ENCODE assay signal across 12 cellular contexts in the genomic region with DNA sequence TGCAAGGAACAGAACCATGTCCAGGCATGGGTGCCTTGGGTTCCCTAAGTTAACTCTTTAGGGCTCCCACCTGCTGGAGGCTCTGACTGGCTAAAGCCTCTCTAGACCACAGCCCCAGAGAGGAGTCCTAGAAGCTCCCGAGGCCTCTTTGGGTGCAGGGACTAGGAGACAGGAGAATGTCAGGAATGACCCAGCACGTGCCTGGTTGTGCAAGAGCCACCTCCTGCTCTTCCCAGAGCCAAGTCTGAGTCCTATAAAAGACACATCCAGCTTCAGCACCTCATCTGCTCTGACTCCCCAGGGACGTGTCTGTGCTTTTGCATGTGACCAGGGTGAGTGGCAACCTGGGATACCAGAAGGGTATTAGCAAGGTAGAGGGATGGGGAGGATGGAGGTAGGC. TPM values are rescaled to one million over a fixed set of nuclear protein-coding genes. Genes with fewer than 3 reads are reported as not detected.
"Had no signal": no experiment of that assay in that cellular context is flagged by ENCODE, and none has a peak within 500 bp of the region (broad histone marks: within the 10 kb centered on the region; RNA-seq: fewer than 3 reads in every experiment).

A gene with protein sequence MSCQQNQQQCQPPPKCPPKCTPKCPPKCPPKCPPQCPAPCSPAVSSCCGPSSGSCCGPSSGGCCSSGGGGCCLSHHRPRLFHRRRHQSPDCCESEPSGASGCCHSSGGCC (plus strand): TSS at position 283 of the 400 bp plus-strand sequence. CDS start 726 bp downstream, outside the sequence.

- H3K9me3 ChIP-seq: HAP-1 had no signal

- H3K36me3 ChIP-seq: HAP-1 had no signal

- H2AFZ ChIP-seq: GM23248 had no signal

- DNase-seq: GM23248, GOT3, H7, HFFc6, KBM-7 had no signal

- ATAC-seq: HCT116 had no signal

- H3K9ac ChIP-seq: GM23248, KMS-11 had no signal

- H3K4me3 ChIP-seq: GM23248, HAP-1 had no signal

- H3K4me2 ChIP-seq: KMS-11 had no signal

- H3K4me1 ChIP-seq: HAP-1 had no signal

- H3K27ac ChIP-seq: GM23248, HL-60, KMS-11 had no signal

RNA-seq across cellular contexts. Expression of the gene that starts here (rescaled TPM):
- total RNA-seq: GM23248, H4, H7, HFFc6, HT1080 had no signal
- polyA plus RNA-seq: GM23248, IgD-negative memory B cell had no signal
